ENCODE assay signal across 14 cellular contexts in the genomic region with DNA sequence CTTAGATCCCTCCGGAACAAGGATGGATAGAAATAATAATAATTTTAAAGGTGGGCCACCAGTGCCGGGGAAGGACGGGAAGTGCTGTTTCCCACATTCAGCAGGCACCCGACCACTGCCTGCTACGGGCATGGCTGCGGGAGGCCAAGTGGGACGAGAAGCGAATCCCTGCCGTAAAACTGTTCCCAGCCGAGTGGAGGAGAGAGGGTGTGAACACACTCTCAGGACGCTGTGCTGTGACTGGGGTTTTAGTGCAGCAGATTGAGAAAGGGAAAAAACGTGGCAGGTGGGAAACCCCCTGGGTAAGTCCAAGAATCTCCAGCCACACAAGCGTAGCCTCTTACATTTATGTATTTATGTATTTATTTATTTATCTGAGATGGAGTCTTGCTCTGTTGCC.
DNase-seq lines count a peak whose midpoint lies in the region; ATAC-seq and TF ChIP-seq lines count a peak whose summit lies in the region.
"Had no signal": no experiment of that assay in that cellular context is flagged by ENCODE, and none has a peak within 500 bp of the region (broad histone marks: within the 10 kb centered on the region; RNA-seq: fewer than 3 reads in every experiment).

No MANE protein-coding gene starts in this region.

- DNase-seq in right atrium auricular region (ENCODE audit: low spot score) = peak; percentile 21
- DNase-seq in Right ventricle myocardium inferior (ENCODE audit: missing footprints) = no peak
- peak; percentile 58 for DNase-seq in activated CD8-positive, alpha-beta memory T cell treated with anti-CD3 and anti-CD28 coated beads, Interleukin-2, amount 50 U/mL, for 48 hours
- peak; percentile 13 for DNase-seq in ureter (ENCODE audit: low spot score)
- no peak for DNase-seq in NCI-H446 (lab: John Stamatoyannopoulos, UW)
- DNase-seq in SHP77 treated with DMSO at 0.1 percent for 48 hours (lab: John Stamatoyannopoulos, UW) = no peak
- no peak for DNase-seq in NCI-H2029 treated with DMSO at 0.1 percent for 48 hours (lab: John Stamatoyannopoulos, UW)
- DNase-seq: GDM1, NCI-H1048, NCI-H82, SK-N-SH had no signal

- intact Hi-C loops in Right ventricle myocardium inferior (cut with DNase I) = no loop called here

- no peaks in the 10 kb centered on the region for H3K27me3 ChIP-seq in right atrium auricular region

- TF ChIP-seq CTCF in right atrium auricular region (IDR thresholded peaks at IDR 0.05) = no peak

- no peak overlapping the region for H3K4me3 ChIP-seq in right atrium auricular region
- H3K4me3 ChIP-seq: breast epithelium, esophagus muscularis mucosa had no signal

- no peak for ATAC-seq in Right ventricle myocardium inferior
- ATAC-seq in HG02610 (IDR thresholded peaks at IDR 0.05; ENCODE audit: unreplicated experiment) = peak; percentile 79

- peaks cover 0 to 17% of the 10 kb centered on the region in 2 donors for H3K9me3 ChIP-seq in right atrium auricular region

- H3K4me1 ChIP-seq in right atrium auricular region = no peaks in the 10 kb centered on the region
- H3K4me1 ChIP-seq: breast epithelium, esophagus muscularis mucosa had no signal

- H3K27ac ChIP-seq in right atrium auricular region = no peak overlapping the region
- H3K27ac ChIP-seq: breast epithelium, esophagus muscularis mucosa had no signal

- no peaks in the 10 kb centered on the region for H3K36me3 ChIP-seq in right atrium auricular region
- H3K36me3 ChIP-seq: breast epithelium, esophagus muscularis mucosa had no signal

Comparison
In these comparisons a context has a peak if more than half of its experiments do, and no peak if none do; other contexts are left out.
1. DNase-seq: peak in right atrium auricular region (single experiment), activated CD8-positive, alpha-beta memory T cell treated with anti-CD3 and anti-CD28 coated beads, Interleukin-2, amount 50 U/mL, for 48 hours (single experiment) and ureter (single experiment); none in Right ventricle myocardium inferior (single experiment), NCI-H446 (0 of 2), SHP77 treated with DMSO at 0.1 percent for 48 hours (single experiment) and NCI-H2029 treated with DMSO at 0.1 percent for 48 hours (single experiment).